Comparison of ENCODE assay signal across 1 cellular context in genomic region chr1:206556748-206557635, GRCh38.
TF ChIP-seq lines count a peak whose summit lies in the region.

No MANE protein-coding gene starts in this region.

TF ChIP-seq in GM12878, 131 proteins besides CTCF, POLR2A, EP300 and RAD21 (continued from another document and continues in another):
- no peak for TF ChIP-seq ZNF592 (IDR thresholded peaks at IDR 0.05)
- no peak for TF ChIP-seq HDAC2 (IDR thresholded peaks at IDR 0.05)
- no peak for TF ChIP-seq EZH2 (IDR thresholded peaks at IDR 0.05; ENCODE audit: borderline replicate concordance, control insufficient read depth, low read depth, low read length)
- peak; percentile 28; the same call in 1 of the 2 replicates for TF ChIP-seq MTA2 (IDR thresholded peaks at IDR 0.05; ENCODE audit: low read depth)
- 0 out of 2 replicates have a peak, but pooled peaks have one; percentile 44 for TF ChIP-seq HDGF (IDR thresholded peaks at IDR 0.05)
- TF ChIP-seq KLF5 (IDR thresholded peaks at IDR 0.05; ENCODE audit: partially characterized antibody) = no peak
- no peak for TF ChIP-seq ASH2L (IDR thresholded peaks at IDR 0.05; ENCODE audit: borderline replicate concordance, low read depth)
- TF ChIP-seq SMC3 (IDR thresholded peaks at IDR 0.05; ENCODE audit: borderline replicate concordance, low read length) = no peak
- no peak for TF ChIP-seq CHD4 (IDR thresholded peaks at IDR 0.05)
- no peak for TF ChIP-seq RELA (IDR thresholded peaks at IDR 0.05; ENCODE audit: borderline replicate concordance, partially characterized antibody)
- TF ChIP-seq USF1 (IDR thresholded peaks at IDR 0.05; ENCODE audit: borderline replicate concordance, extremely low read length, insufficient read depth, low read depth, low read length) = no peak
- TF ChIP-seq ESRRA (IDR thresholded peaks at IDR 0.05; ENCODE audit: low read length) = no peak
- no peak for TF ChIP-seq SREBF2 (IDR thresholded peaks at IDR 0.05; ENCODE audit: low read length)
- TF ChIP-seq FOXK2 (IDR thresholded peaks at IDR 0.05) = no peak
- TF ChIP-seq ETV6 (conservative IDR thresholded peaks at IDR 0.05 in 1 of 2, IDR thresholded peaks at IDR 0.05 in 1 of 2; ENCODE audit: borderline replicate concordance in 1 of 2, low read depth in 1 of 2) = peak in 1 of 2 experiments; percentile 66; a peak in 2 of 4 replicates
- TF ChIP-seq PRDM15 (CRISPR knock-in tag; IDR thresholded peaks at IDR 0.05) = no peak
- TF ChIP-seq HCFC1 (IDR thresholded peaks at IDR 0.05; ENCODE audit: low read length) = no peak
- no peak for TF ChIP-seq CBX5 (IDR thresholded peaks at IDR 0.05; ENCODE audit: low read depth)
- TF ChIP-seq RCOR1 (conservative IDR thresholded peaks at IDR 0.05; ENCODE audit: low read depth, low read length) = 0 out of 2 replicates have a peak, but pooled peaks have one; percentile 30
- TF ChIP-seq ZBTB4 (CRISPR knock-in tag; IDR thresholded peaks at IDR 0.05) = no peak
- no peak for TF ChIP-seq MTA3 (IDR thresholded peaks at IDR 0.05; ENCODE audit: borderline replicate concordance, low read length)
- TF ChIP-seq BRCA1 (IDR thresholded peaks at IDR 0.05; ENCODE audit: low read depth, low read length) = no peak
- TF ChIP-seq USF2 (IDR thresholded peaks at IDR 0.05; ENCODE audit: borderline replicate concordance, low read depth, low read length) = no peak
- no peak for TF ChIP-seq MLLT1 (IDR thresholded peaks at IDR 0.05)
- no peak for TF ChIP-seq CBX3 (IDR thresholded peaks at IDR 0.05; ENCODE audit: borderline replicate concordance, low read depth)
- no peak for TF ChIP-seq YBX1 (IDR thresholded peaks at IDR 0.05)
- TF ChIP-seq ZNF384 (IDR thresholded peaks at IDR 0.05; ENCODE audit: borderline replicate concordance, low read depth, low read length) = no peak
- TF ChIP-seq BCL11A (IDR thresholded peaks at IDR 0.05; ENCODE audit: low read depth, low read length) = no peak
- TF ChIP-seq LARP7 (IDR thresholded peaks at IDR 0.05) = peak; percentile 95
- no peak for TF ChIP-seq MYC (IDR thresholded peaks at IDR 0.05; ENCODE audit: insufficient read depth, insufficient read length, insufficient replicate concordance, low read length, severe bottlenecking)
- TF ChIP-seq RELB (IDR thresholded peaks at IDR 0.05; ENCODE audit: low read depth) = no peak; the same call in 1 of the 2 replicates
- TF ChIP-seq SKIL (IDR thresholded peaks at IDR 0.05; ENCODE audit: low read depth, poor library complexity, severe bottlenecking) = no peak
- peak; percentile 80 for TF ChIP-seq GATAD2B (conservative IDR thresholded peaks at IDR 0.05; ENCODE audit: low read depth)
- no peak for TF ChIP-seq BCL3 (IDR thresholded peaks at IDR 0.05; ENCODE audit: borderline replicate concordance, insufficient read depth, low read depth, low read length, poor library complexity, severe bottlenecking)
- TF ChIP-seq SMAD1 (IDR thresholded peaks at IDR 0.05; ENCODE audit: low read depth, partially characterized antibody) = no peak
- TF ChIP-seq RB1 (IDR thresholded peaks at IDR 0.05; ENCODE audit: borderline replicate concordance) = no peak
- TF ChIP-seq EGR1 (IDR thresholded peaks at IDR 0.05; ENCODE audit: borderline replicate concordance in 1 of 2, low read depth in 2 of 2, low read length in 2 of 2) = peak in 1 of 2 experiments; percentile 83; a peak in 1 of 3 replicates
- TF ChIP-seq BMI1 (IDR thresholded peaks at IDR 0.05; ENCODE audit: borderline replicate concordance) = no peak
- 0 out of 2 replicates have a peak, but pooled peaks have one; percentile 38 for TF ChIP-seq TCF3 (IDR thresholded peaks at IDR 0.05; ENCODE audit: borderline replicate concordance, insufficient read depth, low read depth, low read length)
- no peak for TF ChIP-seq PAX8 (IDR thresholded peaks at IDR 0.05)
- TF ChIP-seq SIN3A (IDR thresholded peaks at IDR 0.05; ENCODE audit: low read depth, low read length) = no peak; the same call in 1 of the 2 replicates
